Comparison of ENCODE assay signal across 1 cellular context in the genomic region with DNA sequence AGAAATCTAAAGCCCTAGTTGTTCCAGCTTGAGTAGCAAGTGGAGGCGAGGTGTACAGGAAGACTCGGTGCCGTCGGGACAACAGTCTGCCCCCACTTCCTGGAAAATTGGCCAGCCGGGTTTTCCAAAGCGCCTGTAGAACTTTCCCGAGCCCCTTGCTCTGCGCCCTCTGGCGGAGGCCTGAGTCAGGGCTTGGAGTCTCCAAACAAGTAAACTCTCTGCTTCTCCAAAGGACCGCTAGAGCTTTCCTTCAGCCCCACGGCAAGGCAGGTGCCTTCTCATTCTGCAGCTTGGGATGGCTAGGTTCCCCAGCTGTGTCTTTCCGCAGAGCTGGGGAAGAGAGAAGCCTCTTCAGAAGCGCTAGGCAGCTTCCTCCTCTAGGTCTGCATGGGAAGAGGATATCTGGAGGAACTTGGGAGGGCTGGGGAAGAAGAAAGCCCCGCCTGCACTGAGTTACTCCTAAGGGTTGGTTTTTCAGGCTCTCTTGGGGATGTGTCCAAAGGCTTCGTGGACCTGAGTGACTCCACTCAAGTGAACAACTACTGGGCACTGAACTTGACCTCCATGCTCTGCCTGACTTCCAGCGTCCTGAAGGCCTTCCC.
TF ChIP-seq lines count a peak whose summit lies in the region.

No MANE protein-coding gene starts in this region.

TF ChIP-seq in HepG2, 621 proteins besides CTCF, POLR2A, EP300 and RAD21 (continued from another document and continues in another):
- TF ChIP-seq, protein P1, sequence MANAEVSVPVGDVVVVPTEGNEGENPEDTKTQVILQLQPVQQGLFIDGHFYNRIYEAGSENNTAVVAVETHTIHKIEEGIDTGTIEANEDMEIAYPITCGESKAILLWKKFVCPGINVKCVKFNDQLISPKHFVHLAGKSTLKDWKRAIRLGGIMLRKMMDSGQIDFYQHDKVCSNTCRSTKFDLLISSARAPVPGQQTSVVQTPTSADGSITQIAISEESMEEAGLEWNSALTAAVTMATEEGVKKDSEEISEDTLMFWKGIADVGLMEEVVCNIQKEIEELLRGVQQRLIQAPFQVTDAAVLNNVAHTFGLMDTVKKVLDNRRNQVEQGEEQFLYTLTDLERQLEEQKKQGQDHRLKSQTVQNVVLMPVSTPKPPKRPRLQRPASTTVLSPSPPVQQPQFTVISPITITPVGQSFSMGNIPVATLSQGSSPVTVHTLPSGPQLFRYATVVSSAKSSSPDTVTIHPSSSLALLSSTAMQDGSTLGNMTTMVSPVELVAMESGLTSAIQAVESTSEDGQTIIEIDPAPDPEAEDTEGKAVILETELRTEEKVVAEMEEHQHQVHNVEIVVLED (CRISPR knock-in tag; IDR thresholded peaks at IDR 0.05; ENCODE audit: borderline replicate concordance) = no peak
- TF ChIP-seq, protein P2, sequence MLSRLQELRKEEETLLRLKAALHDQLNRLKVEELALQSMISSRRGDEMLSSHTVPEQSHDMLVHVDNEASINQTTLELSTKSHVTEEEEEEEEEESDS (CRISPR knock-in tag; IDR thresholded peaks at IDR 0.05; ENCODE audit: borderline replicate concordance) = no peak
- TF ChIP-seq, protein P3, sequence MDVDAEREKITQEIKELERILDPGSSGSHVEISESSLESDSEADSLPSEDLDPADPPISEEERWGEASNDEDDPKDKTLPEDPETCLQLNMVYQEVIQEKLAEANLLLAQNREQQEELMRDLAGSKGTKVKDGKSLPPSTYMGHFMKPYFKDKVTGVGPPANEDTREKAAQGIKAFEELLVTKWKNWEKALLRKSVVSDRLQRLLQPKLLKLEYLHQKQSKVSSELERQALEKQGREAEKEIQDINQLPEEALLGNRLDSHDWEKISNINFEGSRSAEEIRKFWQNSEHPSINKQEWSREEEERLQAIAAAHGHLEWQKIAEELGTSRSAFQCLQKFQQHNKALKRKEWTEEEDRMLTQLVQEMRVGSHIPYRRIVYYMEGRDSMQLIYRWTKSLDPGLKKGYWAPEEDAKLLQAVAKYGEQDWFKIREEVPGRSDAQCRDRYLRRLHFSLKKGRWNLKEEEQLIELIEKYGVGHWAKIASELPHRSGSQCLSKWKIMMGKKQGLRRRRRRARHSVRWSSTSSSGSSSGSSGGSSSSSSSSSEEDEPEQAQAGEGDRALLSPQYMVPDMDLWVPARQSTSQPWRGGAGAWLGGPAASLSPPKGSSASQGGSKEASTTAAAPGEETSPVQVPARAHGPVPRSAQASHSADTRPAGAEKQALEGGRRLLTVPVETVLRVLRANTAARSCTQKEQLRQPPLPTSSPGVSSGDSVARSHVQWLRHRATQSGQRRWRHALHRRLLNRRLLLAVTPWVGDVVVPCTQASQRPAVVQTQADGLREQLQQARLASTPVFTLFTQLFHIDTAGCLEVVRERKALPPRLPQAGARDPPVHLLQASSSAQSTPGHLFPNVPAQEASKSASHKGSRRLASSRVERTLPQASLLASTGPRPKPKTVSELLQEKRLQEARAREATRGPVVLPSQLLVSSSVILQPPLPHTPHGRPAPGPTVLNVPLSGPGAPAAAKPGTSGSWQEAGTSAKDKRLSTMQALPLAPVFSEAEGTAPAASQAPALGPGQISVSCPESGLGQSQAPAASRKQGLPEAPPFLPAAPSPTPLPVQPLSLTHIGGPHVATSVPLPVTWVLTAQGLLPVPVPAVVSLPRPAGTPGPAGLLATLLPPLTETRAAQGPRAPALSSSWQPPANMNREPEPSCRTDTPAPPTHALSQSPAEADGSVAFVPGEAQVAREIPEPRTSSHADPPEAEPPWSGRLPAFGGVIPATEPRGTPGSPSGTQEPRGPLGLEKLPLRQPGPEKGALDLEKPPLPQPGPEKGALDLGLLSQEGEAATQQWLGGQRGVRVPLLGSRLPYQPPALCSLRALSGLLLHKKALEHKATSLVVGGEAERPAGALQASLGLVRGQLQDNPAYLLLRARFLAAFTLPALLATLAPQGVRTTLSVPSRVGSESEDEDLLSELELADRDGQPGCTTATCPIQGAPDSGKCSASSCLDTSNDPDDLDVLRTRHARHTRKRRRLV (CRISPR knock-in tag; IDR thresholded peaks at IDR 0.05) = 0 out of 2 replicates have a peak, but pooled peaks have one; percentile 22
- TF ChIP-seq ZNF775 (CRISPR knock-in tag; IDR thresholded peaks at IDR 0.05; ENCODE audit: borderline replicate concordance) (0 out of 2 replicates have a peak, but pooled peaks have one; percentile 78), REL (CRISPR knock-in tag; conservative IDR thresholded peaks at IDR 0.05) (0 out of 2 replicates have a peak, but pooled peaks have one; percentile 6), STAG1 (CRISPR knock-in tag; IDR thresholded peaks at IDR 0.05) (0 out of 2 replicates have a peak, but pooled peaks have one; percentile 6), ZNF563 (CRISPR knock-in tag; IDR thresholded peaks at IDR 0.05) (no peak; the same call in 1 of the 2 replicates), PTBP1 (IDR thresholded peaks at IDR 0.05; ENCODE audit: low read depth, low read length, poor library complexity, severe bottlenecking) (no peak), ZNF768 (CRISPR knock-in tag; IDR thresholded peaks at IDR 0.05) (no peak), BORCS8-MEF2B (CRISPR knock-in tag; IDR thresholded peaks at IDR 0.05) (peak; percentile 15; the same call in 1 of the 2 replicates), ZNF720 (CRISPR knock-in tag; IDR thresholded peaks at IDR 0.05) (no peak), TCF7L2 (IDR thresholded peaks at IDR 0.05; ENCODE audit: low read depth, low read length) (no peak), ZNF615 (CRISPR knock-in tag; IDR thresholded peaks at IDR 0.05; ENCODE audit: borderline replicate concordance) (no peak), EEA1 (CRISPR knock-in tag; IDR thresholded peaks at IDR 0.05; ENCODE audit: borderline replicate concordance) (no peak), HOXA7 (CRISPR knock-in tag; IDR thresholded peaks at IDR 0.05) (no peak), REXO4 (CRISPR knock-in tag; IDR thresholded peaks at IDR 0.05; ENCODE audit: borderline replicate concordance) (no peak), HDAC2 (CRISPR knock-in tag; IDR thresholded peaks at IDR 0.05) (no peak; the same call in 1 of the 2 replicates), ZNF33A (CRISPR knock-in tag; IDR thresholded peaks at IDR 0.05; ENCODE audit: borderline replicate concordance) (no peak), ZNF468 (CRISPR knock-in tag; IDR thresholded peaks at IDR 0.05) (no peak), NCOR1 (IDR thresholded peaks at IDR 0.05; ENCODE audit: borderline replicate concordance, low read length) (no peak; the same call in 1 of the 2 replicates), TMF1 (CRISPR knock-in tag; IDR thresholded peaks at IDR 0.05; ENCODE audit: low read depth) (no peak), ZNF501 (CRISPR knock-in tag; IDR thresholded peaks at IDR 0.05) (peak; percentile 90; the same call in 1 of the 2 replicates), FOSL1 (CRISPR knock-in tag; IDR thresholded peaks at IDR 0.05; ENCODE audit: borderline replicate concordance) (no peak), AHR (CRISPR knock-in tag; IDR thresholded peaks at IDR 0.05) (no peak), ADNP (CRISPR knock-in tag; IDR thresholded peaks at IDR 0.05) (no peak), CCDC6 (CRISPR knock-in tag; IDR thresholded peaks at IDR 0.05) (peak; percentile 18)
- TF ChIP-seq, protein P4, sequence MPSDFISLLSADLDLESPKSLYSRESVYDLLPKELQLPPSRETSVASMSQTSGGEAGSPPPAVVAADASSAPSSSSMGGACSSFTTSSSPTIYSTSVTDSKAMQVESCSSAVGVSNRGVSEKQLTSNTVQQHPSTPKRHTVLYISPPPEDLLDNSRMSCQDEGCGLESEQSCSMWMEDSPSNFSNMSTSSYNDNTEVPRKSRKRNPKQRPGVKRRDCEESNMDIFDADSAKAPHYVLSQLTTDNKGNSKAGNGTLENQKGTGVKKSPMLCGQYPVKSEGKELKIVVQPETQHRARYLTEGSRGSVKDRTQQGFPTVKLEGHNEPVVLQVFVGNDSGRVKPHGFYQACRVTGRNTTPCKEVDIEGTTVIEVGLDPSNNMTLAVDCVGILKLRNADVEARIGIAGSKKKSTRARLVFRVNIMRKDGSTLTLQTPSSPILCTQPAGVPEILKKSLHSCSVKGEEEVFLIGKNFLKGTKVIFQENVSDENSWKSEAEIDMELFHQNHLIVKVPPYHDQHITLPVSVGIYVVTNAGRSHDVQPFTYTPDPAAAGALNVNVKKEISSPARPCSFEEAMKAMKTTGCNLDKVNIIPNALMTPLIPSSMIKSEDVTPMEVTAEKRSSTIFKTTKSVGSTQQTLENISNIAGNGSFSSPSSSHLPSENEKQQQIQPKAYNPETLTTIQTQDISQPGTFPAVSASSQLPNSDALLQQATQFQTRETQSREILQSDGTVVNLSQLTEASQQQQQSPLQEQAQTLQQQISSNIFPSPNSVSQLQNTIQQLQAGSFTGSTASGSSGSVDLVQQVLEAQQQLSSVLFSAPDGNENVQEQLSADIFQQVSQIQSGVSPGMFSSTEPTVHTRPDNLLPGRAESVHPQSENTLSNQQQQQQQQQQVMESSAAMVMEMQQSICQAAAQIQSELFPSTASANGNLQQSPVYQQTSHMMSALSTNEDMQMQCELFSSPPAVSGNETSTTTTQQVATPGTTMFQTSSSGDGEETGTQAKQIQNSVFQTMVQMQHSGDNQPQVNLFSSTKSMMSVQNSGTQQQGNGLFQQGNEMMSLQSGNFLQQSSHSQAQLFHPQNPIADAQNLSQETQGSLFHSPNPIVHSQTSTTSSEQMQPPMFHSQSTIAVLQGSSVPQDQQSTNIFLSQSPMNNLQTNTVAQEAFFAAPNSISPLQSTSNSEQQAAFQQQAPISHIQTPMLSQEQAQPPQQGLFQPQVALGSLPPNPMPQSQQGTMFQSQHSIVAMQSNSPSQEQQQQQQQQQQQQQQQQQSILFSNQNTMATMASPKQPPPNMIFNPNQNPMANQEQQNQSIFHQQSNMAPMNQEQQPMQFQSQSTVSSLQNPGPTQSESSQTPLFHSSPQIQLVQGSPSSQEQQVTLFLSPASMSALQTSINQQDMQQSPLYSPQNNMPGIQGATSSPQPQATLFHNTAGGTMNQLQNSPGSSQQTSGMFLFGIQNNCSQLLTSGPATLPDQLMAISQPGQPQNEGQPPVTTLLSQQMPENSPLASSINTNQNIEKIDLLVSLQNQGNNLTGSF (CRISPR knock-in tag; IDR thresholded peaks at IDR 0.05) = no peak
- TF ChIP-seq, protein P5, sequence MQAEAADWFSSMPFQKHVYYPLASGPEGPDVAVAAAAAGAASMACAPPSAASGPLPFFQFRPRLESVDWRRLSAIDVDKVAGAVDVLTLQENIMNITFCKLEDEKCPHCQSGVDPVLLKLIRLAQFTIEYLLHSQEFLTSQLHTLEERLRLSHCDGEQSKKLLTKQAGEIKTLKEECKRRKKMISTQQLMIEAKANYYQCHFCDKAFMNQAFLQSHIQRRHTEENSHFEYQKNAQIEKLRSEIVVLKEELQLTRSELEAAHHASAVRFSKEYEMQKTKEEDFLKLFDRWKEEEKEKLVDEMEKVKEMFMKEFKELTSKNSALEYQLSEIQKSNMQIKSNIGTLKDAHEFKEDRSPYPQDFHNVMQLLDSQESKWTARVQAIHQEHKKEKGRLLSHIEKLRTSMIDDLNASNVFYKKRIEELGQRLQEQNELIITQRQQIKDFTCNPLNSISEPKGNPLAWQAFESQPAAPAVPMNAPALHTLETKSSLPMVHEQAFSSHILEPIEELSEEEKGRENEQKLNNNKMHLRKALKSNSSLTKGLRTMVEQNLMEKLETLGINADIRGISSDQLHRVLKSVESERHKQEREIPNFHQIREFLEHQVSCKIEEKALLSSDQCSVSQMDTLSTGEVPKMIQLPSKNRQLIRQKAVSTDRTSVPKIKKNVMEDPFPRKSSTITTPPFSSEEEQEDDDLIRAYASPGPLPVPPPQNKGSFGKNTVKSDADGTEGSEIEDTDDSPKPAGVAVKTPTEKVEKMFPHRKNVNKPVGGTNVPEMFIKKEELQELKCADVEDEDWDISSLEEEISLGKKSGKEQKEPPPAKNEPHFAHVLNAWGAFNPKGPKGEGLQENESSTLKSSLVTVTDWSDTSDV (CRISPR knock-in tag; IDR thresholded peaks at IDR 0.05) = no peak
- TF ChIP-seq, protein P6, sequence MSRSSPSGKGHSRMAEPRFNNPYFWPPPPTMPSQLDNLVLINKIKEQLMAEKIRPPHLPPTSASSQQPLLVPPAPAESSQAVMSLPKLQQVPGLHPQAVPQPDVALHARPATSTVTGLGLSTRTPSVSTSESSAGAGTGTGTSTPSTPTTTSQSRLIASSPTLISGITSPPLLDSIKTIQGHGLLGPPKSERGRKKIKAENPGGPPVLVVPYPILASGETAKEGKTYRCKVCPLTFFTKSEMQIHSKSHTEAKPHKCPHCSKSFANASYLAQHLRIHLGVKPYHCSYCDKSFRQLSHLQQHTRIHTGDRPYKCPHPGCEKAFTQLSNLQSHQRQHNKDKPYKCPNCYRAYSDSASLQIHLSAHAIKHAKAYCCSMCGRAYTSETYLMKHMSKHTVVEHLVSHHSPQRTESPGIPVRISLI (CRISPR knock-in tag; IDR thresholded peaks at IDR 0.05; ENCODE audit: borderline replicate concordance) = no peak
- TF ChIP-seq, protein P7, sequence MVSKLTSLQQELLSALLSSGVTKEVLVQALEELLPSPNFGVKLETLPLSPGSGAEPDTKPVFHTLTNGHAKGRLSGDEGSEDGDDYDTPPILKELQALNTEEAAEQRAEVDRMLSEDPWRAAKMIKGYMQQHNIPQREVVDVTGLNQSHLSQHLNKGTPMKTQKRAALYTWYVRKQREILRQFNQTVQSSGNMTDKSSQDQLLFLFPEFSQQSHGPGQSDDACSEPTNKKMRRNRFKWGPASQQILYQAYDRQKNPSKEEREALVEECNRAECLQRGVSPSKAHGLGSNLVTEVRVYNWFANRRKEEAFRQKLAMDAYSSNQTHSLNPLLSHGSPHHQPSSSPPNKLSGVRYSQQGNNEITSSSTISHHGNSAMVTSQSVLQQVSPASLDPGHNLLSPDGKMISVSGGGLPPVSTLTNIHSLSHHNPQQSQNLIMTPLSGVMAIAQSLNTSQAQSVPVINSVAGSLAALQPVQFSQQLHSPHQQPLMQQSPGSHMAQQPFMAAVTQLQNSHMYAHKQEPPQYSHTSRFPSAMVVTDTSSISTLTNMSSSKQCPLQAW (CRISPR knock-in tag; IDR thresholded peaks at IDR 0.05) = peak; percentile 12
